ENCODE assay signal across 20 cellular contexts in the genomic region with DNA sequence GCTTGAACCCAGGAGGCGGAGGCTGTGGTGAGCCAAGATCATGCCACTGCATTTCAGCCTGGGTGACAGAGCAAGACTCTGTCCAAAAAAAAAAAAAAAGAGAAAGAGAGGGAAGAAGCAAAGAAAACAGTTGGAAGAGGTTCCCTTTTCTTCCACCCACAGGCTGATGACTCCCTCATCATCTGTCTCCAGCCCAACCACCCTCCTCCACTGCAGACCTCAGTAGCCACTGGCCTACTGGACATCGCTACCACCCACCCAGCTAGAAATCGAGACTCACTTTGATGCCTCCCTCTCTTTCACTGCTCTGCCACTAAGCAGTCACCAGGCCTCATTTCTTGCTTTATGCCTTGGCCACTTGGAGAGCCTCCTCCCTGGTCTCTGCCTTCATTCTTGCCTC.
A peak's percentile ranks its signal among the peaks of the same experiment; 100 is the strongest.
DNase-seq lines count a peak whose midpoint lies in the region; ATAC-seq and TF ChIP-seq lines count a peak whose summit lies in the region.
"Had no signal": no experiment of that assay in that cellular context is flagged by ENCODE, and none has a peak within 500 bp of the region (broad histone marks: within the 10 kb centered on the region; RNA-seq: fewer than 3 reads in every experiment).

No MANE protein-coding gene starts in this region.

- H3K36me3 ChIP-seq in GM23248 (ENCODE audit: low read depth) = no peaks in the 10 kb centered on the region
- peaks cover 18 to 97% of the 10 kb centered on the region in 2 donors for H3K36me3 ChIP-seq in psoas muscle (ENCODE audit: insufficient read depth in 1 of 2, low read depth in 1 of 2)
- H3K36me3 ChIP-seq: ovary had no signal

- H3K4me3 ChIP-seq in GM23248 (no peak overlapping the region), psoas muscle (no peak overlapping the region)
- H3K4me3 ChIP-seq: gastrocnemius medialis, ovary, skin epidermis, suprapubic skin had no signal

- no peak overlapping the region for H3K4me2 ChIP-seq in GM23248 (ENCODE audit: unreplicated experiment)

- H3K36me3 Mint-ChIP-seq in endothelial cell (ENCODE audit: low read depth, unreplicated experiment) = peaks cover 66% of the 10 kb centered on the region

- peaks cover 37% of the 10 kb centered on the region for H3K4me1 ChIP-seq in GM23248 (ENCODE audit: insufficient read depth)
- no peaks in the 10 kb centered on the region for H3K4me1 ChIP-seq in psoas muscle
- H3K4me1 ChIP-seq: gastrocnemius medialis had no signal

- H4K20me1 ChIP-seq in GM23248 (ENCODE audit: insufficient read depth) = no peaks in the 10 kb centered on the region

- H3K4me1 Mint-ChIP-seq in endothelial cell (ENCODE audit: unreplicated experiment) = peaks cover 43% of the 10 kb centered on the region

- no peaks in the 10 kb centered on the region for H3K79me2 ChIP-seq in GM23248 (ENCODE audit: insufficient read depth)

- H3K27ac Mint-ChIP-seq in endothelial cell (ENCODE audit: unreplicated experiment) = peak overlapping the region; percentile 83
- H3K27ac Mint-ChIP-seq: activated naive CD8-positive, alpha-beta T cell treated with anti-CD3 and anti-CD28 coated beads, Interleukin-2, amount 50 U/mL, for 24 hours; activated T-helper 1 cell treated with anti-CD3 and anti-CD28 coated beads, Interleukin-12 subunit alpha, Interleukin-12 subunit beta, Interleukin-2, Interleukin-4 antibody, amounts not matched to agents 30 ng/mL and 10 ng/mL and 1 ng/mL, durations not matched to agents 14 hours and 24 hours and 36 hours had no signal

- H3K27me3 Mint-ChIP-seq in endothelial cell (ENCODE audit: unreplicated experiment) = peaks cover 11% of the 10 kb centered on the region
- H3K27me3 Mint-ChIP-seq: activated naive CD8-positive, alpha-beta T cell treated with anti-CD3 and anti-CD28 coated beads, Interleukin-2, amount 50 U/mL, for 24 hours had no signal

- DNase-seq in GM23248 (peak; percentile 52), NOMO-1 (lab: John Stamatoyannopoulos, UW; ENCODE audit: unreplicated experiment in 2 of 2) (peak; percentile 37 to 68), endothelial cell (ENCODE audit: low spot score) (no peak), psoas muscle (no peak), H4 (ENCODE audit: low spot score) (no peak), DMS153 (lab: John Stamatoyannopoulos, UW) (no peak)
- DNase-seq: activated naive CD8-positive, alpha-beta T cell treated with anti-CD3 and anti-CD28 coated beads, Interleukin-2, amount 50 U/mL, for 24 hours; gastrocnemius medialis; H7; left colon; NCI-H146; NCI-H226; ovary; stimulated activated CD4-positive, alpha-beta T cell treated with anti-CD3 and anti-CD28 coated beads, Interleukin-4, amount 100 ng/mL, for 1 hour; T-helper 1 cell had no signal

- H3K9me2 ChIP-seq in GM23248 (ENCODE audit: insufficient read depth) = no peaks in the 10 kb centered on the region

- intact Hi-C loops in psoas muscle (cut with DNase I) = loop anchor here in 1 of 2 donors (10.0 kb wide), 1 partner anchor 50 kb away; no protein-coding TSS in a partner anchor

- peaks cover 32% of the 10 kb centered on the region for H3F3A ChIP-seq in GM23248 (ENCODE audit: insufficient read depth)

- ATAC-seq in psoas muscle = peak in 2 of 4 donors; percentile 16 to 27
- ATAC-seq in HG03045 (IDR thresholded peaks at IDR 0.05; ENCODE audit: unreplicated experiment) = no peak
- ATAC-seq in HG03442 (IDR thresholded peaks at IDR 0.05; ENCODE audit: unreplicated experiment) = no peak
- ATAC-seq: activated naive CD8-positive, alpha-beta T cell treated with anti-CD3 and anti-CD28 coated beads, Interleukin-2, amount 50 U/mL, for 24 hours; gastrocnemius medialis; left colon had no signal

- H3K27me3 ChIP-seq in GM23248 (replicated peaks; ENCODE audit: insufficient read depth) = no peaks in the 10 kb centered on the region
- H3K27me3 ChIP-seq in psoas muscle (ENCODE audit: insufficient read depth in 3 of 3, low read length in 2 of 3) = no peaks in the 10 kb centered on the region
- H3K27me3 ChIP-seq: gastrocnemius medialis, ovary, suprapubic skin had no signal

- TF ChIP-seq CTCF in endothelial cell (IDR thresholded peaks at IDR 0.05; ENCODE audit: unreplicated experiment) (no peak), psoas muscle (IDR thresholded peaks at IDR 0.05) (no peak)

- H3K9me3 Mint-ChIP-seq in endothelial cell (ENCODE audit: unreplicated experiment) = no peaks in the 10 kb centered on the region
- H3K9me3 Mint-ChIP-seq: activated naive CD8-positive, alpha-beta T cell treated with anti-CD3 and anti-CD28 coated beads, Interleukin-2, amount 50 U/mL, for 24 hours; activated T-helper 1 cell treated with anti-CD3 and anti-CD28 coated beads, Interleukin-12 subunit alpha, Interleukin-12 subunit beta, Interleukin-2, Interleukin-4 antibody, amounts not matched to agents 30 ng/mL and 10 ng/mL and 1 ng/mL, durations not matched to agents 14 hours and 24 hours and 36 hours had no signal

- no peak overlapping the region for H2AFZ ChIP-seq in GM23248

- H3K4me3 Mint-ChIP-seq in endothelial cell (ENCODE audit: unreplicated experiment) = peak overlapping the region; percentile 10
- H3K4me3 Mint-ChIP-seq: activated naive CD8-positive, alpha-beta T cell treated with anti-CD3 and anti-CD28 coated beads, Interleukin-2, amount 50 U/mL, for 24 hours; activated T-helper 1 cell treated with anti-CD3 and anti-CD28 coated beads, Interleukin-12 subunit alpha, Interleukin-12 subunit beta, Interleukin-2, Interleukin-4 antibody, amounts not matched to agents 30 ng/mL and 10 ng/mL and 1 ng/mL, durations not matched to agents 14 hours and 24 hours and 36 hours had no signal

- WGBS in GM23248 (ENCODE audit: low coverage in 1 of 2, low lambda C conversion rate in 2 of 2, missing lambda C conversion rate in 2 of 2), 2 experiments = 71 to 73% methylated on average over 3 of the region's 3 CpGs
- 90 to 93% (median 91%) methylated on average over 3 of the region's 3 CpGs for WGBS in psoas muscle, 3 donors

- in situ Hi-C loops in GM23248 (cut with MboI) = no loop called here

- H3K9ac ChIP-seq in GM23248 = no peak overlapping the region

- H3K27ac ChIP-seq in GM23248 = peak overlapping the region; percentile 40
- H3K27ac ChIP-seq in psoas muscle = peak overlapping the region; percentile 47
- H3K27ac ChIP-seq: ovary, suprapubic skin had no signal

- H3K9me3 ChIP-seq in GM23248 (ENCODE audit: low read depth) = no peaks in the 10 kb centered on the region
- no peaks in the 10 kb centered on the region for H3K9me3 ChIP-seq in psoas muscle
- H3K9me3 ChIP-seq: gastrocnemius medialis, ovary, suprapubic skin had no signal

Comparison
In these comparisons a context has a peak if more than half of its experiments do, and no peak if none do; other contexts are left out.
1. DNase-seq: peak in GM23248 (single experiment) and NOMO-1 (2 of 2); none in endothelial cell (single experiment), psoas muscle (0 of 2), H4 (single experiment) and DMS153 (single experiment).